In the genomic region with DNA sequence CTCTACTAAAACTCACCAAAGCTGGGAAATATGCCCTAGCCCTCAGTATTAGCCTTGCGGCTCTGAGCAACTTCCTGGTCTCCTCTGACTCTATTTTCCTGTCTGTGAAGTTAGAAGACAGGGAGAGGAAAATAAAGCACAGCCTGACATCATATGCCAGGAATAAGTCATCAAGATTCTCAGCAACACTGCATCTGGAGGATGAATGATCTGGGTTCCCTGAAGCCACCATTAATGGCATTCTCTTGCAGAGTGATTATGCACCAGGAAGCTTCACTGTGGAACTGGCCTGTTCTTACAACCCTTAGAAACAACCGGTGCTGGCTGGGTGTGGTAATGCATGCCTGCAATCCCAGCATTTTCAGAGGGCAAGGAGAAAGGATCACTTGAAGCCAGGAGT, we compare ENCODE assay signal across 22 cellular contexts. TPM values are rescaled to one million over a fixed set of nuclear protein-coding genes. Genes with fewer than 3 reads are reported as not detected.
DNase-seq lines count a peak whose midpoint lies in the region; ATAC-seq and TF ChIP-seq lines count a peak whose summit lies in the region.
"Had no signal": no experiment of that assay in that cellular context is flagged by ENCODE, and none has a peak within 500 bp of the region (broad histone marks: within the 10 kb centered on the region; RNA-seq: fewer than 3 reads in every experiment).

No MANE protein-coding gene starts in this region.

- no peaks in the 10 kb centered on the region for H3K4me1 Mint-ChIP-seq in natural killer cell treated with Interleukin-12 subunit alpha and Interleukin-12 subunit beta and Interleukin-15 and Interleukin-18, amount 100 ng/mL, for 72 hours (ENCODE audit: low read depth in 2 of 2)
- H3K4me1 Mint-ChIP-seq: activated CD4-positive, alpha-beta memory T cell treated with anti-CD3 and anti-CD28 coated beads, Interleukin-2, amount 10 ng/mL, durations not matched to agents 7 days and 5 days; stimulated activated memory B cell treated with anti-CD40 and anti-IgM and Interleukin-4, amounts not matched to agents 10 μg/mL and 1 μg/mL and 100 μg/mL, for 72 hours had no signal

- H3K27me3 ChIP-seq in lung (ENCODE audit: control insufficient read depth, insufficient read depth) = no peaks in the 10 kb centered on the region
- H3K27me3 ChIP-seq: cardiac muscle cell, neutrophil, Peyer's patch had no signal

- H3K9me3 ChIP-seq in lung (ENCODE audit: control insufficient read depth in 2 of 2, insufficient read depth in 1 of 2, low read length in 1 of 2) = no peaks in the 10 kb centered on the region
- H3K9me3 ChIP-seq: neutrophil, Peyer's patch, thoracic aorta had no signal

- TF ChIP-seq CTCF in fibroblast of pulmonary artery (IDR thresholded peaks at IDR 0.05; ENCODE audit: low read length, missing control alignments) = no peak
- TF ChIP-seq CTCF in lung (IDR thresholded peaks at IDR 0.05; ENCODE audit: control extremely low read depth, extremely low read depth) = no peak

- H3K36me3 ChIP-seq in lung (ENCODE audit: control insufficient read depth in 2 of 2, insufficient read depth in 2 of 2, low read length in 2 of 2) = peaks cover 0 to 3% of the 10 kb centered on the region in 2 donors
- H3K36me3 ChIP-seq: cardiac muscle cell, neutrophil, Peyer's patch, thoracic aorta had no signal

- WGBS in lung, 2 donors = 40 to 66% methylated on average over 2 of the region's 2 CpGs

- H3K9me3 Mint-ChIP-seq in natural killer cell treated with Interleukin-12 subunit alpha and Interleukin-12 subunit beta and Interleukin-15 and Interleukin-18, amount 100 ng/mL, for 72 hours = no peaks in the 10 kb centered on the region
- H3K9me3 Mint-ChIP-seq: activated CD4-positive, alpha-beta memory T cell treated with anti-CD3 and anti-CD28 coated beads, Interleukin-2, amount 10 ng/mL, durations not matched to agents 7 days and 5 days; stimulated activated memory B cell treated with anti-CD40 and anti-IgM and Interleukin-4, amounts not matched to agents 10 μg/mL and 1 μg/mL and 100 μg/mL, for 72 hours; T-helper 2 cell treated with Interferon-gamma antibody and Interleukin-4, amounts not matched to agents 5 μg/mL and 100 μg/mL, for 36 hours had no signal

- H3K27ac ChIP-seq in lung (ENCODE audit: low read depth in 1 of 2, low read length in 1 of 2) = peak overlapping the region in 1 of 2 donors; percentile 39
- H3K27ac ChIP-seq: cardiac muscle cell, neutrophil, Peyer's patch, thoracic aorta had no signal

- H3K4me1 ChIP-seq in lung (ENCODE audit: control insufficient read depth in 2 of 2, insufficient read depth in 2 of 2, low read length in 2 of 2) = peaks cover 9 to 10% of the 10 kb centered on the region in 2 donors
- H3K4me1 ChIP-seq: Peyer's patch had no signal

- H3K27me3 Mint-ChIP-seq in natural killer cell treated with Interleukin-12 subunit alpha and Interleukin-12 subunit beta and Interleukin-15 and Interleukin-18, amount 100 ng/mL, for 72 hours = peaks cover 2 to 15% of the 10 kb centered on the region in 2 donors
- H3K27me3 Mint-ChIP-seq: activated CD4-positive, alpha-beta memory T cell treated with anti-CD3 and anti-CD28 coated beads, Interleukin-2, amount 10 ng/mL, durations not matched to agents 7 days and 5 days had no signal

- DNase-seq in EH (ENCODE audit: low read depth) = peak; percentile 27
- peak; percentile 37 for DNase-seq in NCI-H69 (lab: John Stamatoyannopoulos, UW)
- DNase-seq in fibroblast of pulmonary artery (ENCODE audit: low read depth) = peak; percentile 58
- DNase-seq in lung (ENCODE audit: low spot score) = no peak
- no peak for DNase-seq in stimulated activated CD4-positive, alpha-beta T cell treated with anti-CD3 and anti-CD28 coated beads, Interleukin-4, amount 100 ng/mL, for 24 hours
- no peak for DNase-seq in natural killer cell treated with Interleukin-12 subunit alpha and Interleukin-12 subunit beta and Interleukin-15 and Interleukin-18, amount 100 ng/mL, for 72 hours (ENCODE audit: low spot score)
- no peak for DNase-seq in SIG-M5 (lab: John Stamatoyannopoulos, UW)
- DNase-seq: ACHN; activated CD4-positive, alpha-beta memory T cell treated with anti-CD3 and anti-CD28 coated beads, Interleukin-2, amount 10 ng/mL, durations not matched to agents 7 days and 5 days; activated T-cell treated with anti-CD3 and anti-CD28 coated beads for 4 hours; GDM1; H7; Karpas-422; NCI-H1048; NCI-H187 treated with DMSO at 0.1 percent for 48 hours; Peyer's patch had no signal

- H3K27ac Mint-ChIP-seq in natural killer cell treated with Interleukin-12 subunit alpha and Interleukin-12 subunit beta and Interleukin-15 and Interleukin-18, amount 100 ng/mL, for 72 hours = no peak overlapping the region
- H3K27ac Mint-ChIP-seq: activated CD4-positive, alpha-beta memory T cell treated with anti-CD3 and anti-CD28 coated beads, Interleukin-2, amount 10 ng/mL, durations not matched to agents 7 days and 5 days; stimulated activated memory B cell treated with anti-CD40 and anti-IgM and Interleukin-4, amounts not matched to agents 10 μg/mL and 1 μg/mL and 100 μg/mL, for 72 hours; T-helper 2 cell treated with Interferon-gamma antibody and Interleukin-4, amounts not matched to agents 5 μg/mL and 100 μg/mL, for 36 hours had no signal

- H3K4me3 ChIP-seq in fibroblast of pulmonary artery (replicated peaks; ENCODE audit: low read depth, low read length) (no peak overlapping the region), lung (no peak overlapping the region)
- H3K4me3 ChIP-seq: cardiac muscle cell, Peyer's patch, thoracic aorta had no signal

- H3K4me3 Mint-ChIP-seq in natural killer cell treated with Interleukin-12 subunit alpha and Interleukin-12 subunit beta and Interleukin-15 and Interleukin-18, amount 100 ng/mL, for 72 hours = no peak overlapping the region
- H3K4me3 Mint-ChIP-seq: activated CD4-positive, alpha-beta memory T cell treated with anti-CD3 and anti-CD28 coated beads, Interleukin-2, amount 10 ng/mL, durations not matched to agents 7 days and 5 days; stimulated activated memory B cell treated with anti-CD40 and anti-IgM and Interleukin-4, amounts not matched to agents 10 μg/mL and 1 μg/mL and 100 μg/mL, for 72 hours; T-helper 2 cell treated with Interferon-gamma antibody and Interleukin-4, amounts not matched to agents 5 μg/mL and 100 μg/mL, for 36 hours had no signal

- H3K36me3 Mint-ChIP-seq in natural killer cell treated with Interleukin-12 subunit alpha and Interleukin-12 subunit beta and Interleukin-15 and Interleukin-18, amount 100 ng/mL, for 72 hours = no peaks in the 10 kb centered on the region
- H3K36me3 Mint-ChIP-seq: stimulated activated memory B cell treated with anti-CD40 and anti-IgM and Interleukin-4, amounts not matched to agents 10 μg/mL and 1 μg/mL and 100 μg/mL, for 72 hours had no signal

- ATAC-seq in lung (ENCODE audit: insufficient read depth, low FRiP score) (peak; percentile 58), GM18868 (IDR thresholded peaks at IDR 0.05; ENCODE audit: unreplicated experiment) (no peak)
- no peak for ATAC-seq in natural killer cell treated with Interleukin-12 subunit alpha and Interleukin-12 subunit beta and Interleukin-15 and Interleukin-18, amount 100 ng/mL, for 72 hours
- ATAC-seq: stimulated activated memory B cell treated with anti-CD40 and anti-IgM and Interleukin-4, amounts not matched to agents 10 μg/mL and 1 μg/mL and 100 μg/mL, for 72 hours had no signal

RNA-seq across cellular contexts. Expression of a gene that starts 12.4 kb away (rescaled TPM):
- total RNA-seq in lung = 100 to 1,000 TPM; 206 to 339 TPM
- 10 to 100 TPM; 71.3 to 78.0 TPM for polyA plus RNA-seq in lung
- not detected for total RNA-seq in natural killer cell treated with Interleukin-12 subunit alpha and Interleukin-12 subunit beta and Interleukin-15 and Interleukin-18, amount 100 ng/mL, for 72 hours
- total RNA-seq: activated CD4-positive, alpha-beta memory T cell treated with anti-CD3 and anti-CD28 coated beads, Interleukin-2, amount 10 ng/mL, durations not matched to agents 7 days and 5 days had no signal
- polyA plus RNA-seq: cardiac muscle cell had no signal

Comparison
In these comparisons a context has a peak if more than half of its experiments do, and no peak if none do; other contexts are left out.
1. DNase-seq: peak in EH (single experiment), NCI-H69 (single experiment) and fibroblast of pulmonary artery (single experiment); none in lung (single experiment), stimulated activated CD4-positive, alpha-beta T cell treated with anti-CD3 and anti-CD28 coated beads, Interleukin-4, amount 100 ng/mL, for 24 hours (single experiment), natural killer cell treated with Interleukin-12 subunit alpha and Interleukin-12 subunit beta and Interleukin-15 and Interleukin-18, amount 100 ng/mL, for 72 hours (single experiment) and SIG-M5 (single experiment).
2. RNA of a gene that starts 12.4 kb away (total RNA-seq): 206 to 339 TPM in lung; not detected in natural killer cell treated with Interleukin-12 subunit alpha and Interleukin-12 subunit beta and Interleukin-15 and Interleukin-18, amount 100 ng/mL, for 72 hours; every median in the first group is over 100 times any median in the second.